In genomic region chr12:14018080-14018479, GRCh38 we compare ENCODE assay signal across 2 cellular contexts.
TF ChIP-seq lines count a peak whose summit lies in the region.

No MANE protein-coding gene starts in this region.

TF ChIP-seq in HepG2, 621 proteins besides CTCF, POLR2A, EP300 and RAD21:
- TF ChIP-seq LBX2 (CRISPR knock-in tag; IDR thresholded peaks at IDR 0.05; ENCODE audit: borderline replicate concordance) (no peak), BRD4 (CRISPR knock-in tag; IDR thresholded peaks at IDR 0.05) (no peak), PBX2 (CRISPR knock-in tag; IDR thresholded peaks at IDR 0.05) (no peak), MAFF (IDR thresholded peaks at IDR 0.05; ENCODE audit: low read depth, low read length) (peak; percentile 71), PATZ1 (CRISPR knock-in tag; IDR thresholded peaks at IDR 0.05) (no peak), MAFK (conservative IDR thresholded peaks at IDR 0.05 in 1 of 2, IDR thresholded peaks at IDR 0.05 in 1 of 2; ENCODE audit: low read length in 2 of 2) (peak; percentile 64 to 78)

TF ChIP-seq in IMR-90, 13 proteins besides CTCF, POLR2A, EP300 and RAD21:
- TF ChIP-seq FOS (IDR thresholded peaks at IDR 0.05; ENCODE audit: low read depth, low read length) (no peak), MAZ (IDR thresholded peaks at IDR 0.05; ENCODE audit: borderline replicate concordance, low read depth, low read length) (no peak), MAFK (IDR thresholded peaks at IDR 0.05; ENCODE audit: low read depth, low read length) (peak; percentile 44; the same call in 1 of the 2 replicates)
